ENCODE assay signal across 1 cellular context in genomic region chr20:63939061-63939935, GRCh38.
A peak's percentile ranks its signal among the peaks of the same experiment; 100 is the strongest.
TF ChIP-seq lines count a peak whose summit lies in the region.

No MANE protein-coding gene starts in this region.

TF ChIP-seq in endothelial cell of umbilical vein, 7 proteins besides CTCF, POLR2A, EP300 and RAD21:
- peak; percentile 8 for TF ChIP-seq POLR2AphosphoS5 (IDR thresholded peaks at IDR 0.05; ENCODE audit: insufficient read depth, low read depth, low read length)
- no peak for TF ChIP-seq MYC (IDR thresholded peaks at IDR 0.05; ENCODE audit: low read depth, low read length)
